9 cellular contexts compared by ENCODE assay signal in genomic region chrX:110146521-110146920, GRCh38.
A peak's percentile ranks its signal among the peaks of the same experiment; 100 is the strongest.
DNase-seq lines count a peak whose midpoint lies in the region; ATAC-seq and TF ChIP-seq lines count a peak whose summit lies in the region.
"Had no signal": no experiment of that assay in that cellular context is flagged by ENCODE, and none has a peak within 500 bp of the region (broad histone marks: within the 10 kb centered on the region; RNA-seq: fewer than 3 reads in every experiment).

No MANE protein-coding gene starts in this region.

- no peak overlapping the region for H3K4me3 Mint-ChIP-seq in WTC11
- H3K4me3 Mint-ChIP-seq: activated naive CD8-positive, alpha-beta T cell had no signal

- H4K20me1 ChIP-seq in MM.1S (ENCODE audit: insufficient read depth, low read length) (no peaks in the 10 kb centered on the region), neural cell (ENCODE audit: insufficient read depth) (no peaks in the 10 kb centered on the region)

- H3K4me2 ChIP-seq in MM.1S (ENCODE audit: low read depth, low read length) (no peak overlapping the region), neural cell (ENCODE audit: low read length) (no peak overlapping the region)

- POLR2A ChIA-PET in WTC11 (lab: Charles Lee) = interaction anchor here (1.0 kb wide), 1 partner anchor 14 kb away, joined by 4 read pairs; no protein-coding TSS in a partner anchor

- no peak overlapping the region for H3K9ac ChIP-seq in MM.1S (ENCODE audit: low read length)
- no peak overlapping the region for H3K9ac ChIP-seq in neural cell (ENCODE audit: low read length)

- H3K79me2 ChIP-seq in MM.1S (ENCODE audit: low read length) (no peaks in the 10 kb centered on the region), neural cell (replicated peaks; ENCODE audit: insufficient read depth, low read length) (no peaks in the 10 kb centered on the region)

- peak; percentile 9 for DNase-seq in NCI-H2029 treated with DMSO at 0.1 percent for 48 hours (lab: John Stamatoyannopoulos, UW)
- no peak for DNase-seq in NCI-H2029 (lab: John Stamatoyannopoulos, UW)
- peak; percentile 48 for DNase-seq in MM.1S
- peak; percentile 12 for DNase-seq in WTC11 (ENCODE audit: low spot score)
- no peak for DNase-seq in esophagus squamous epithelium (lab: John Stamatoyannopoulos, UW)

- TF ChIP-seq RAD21 in neural cell (conservative IDR thresholded peaks at IDR 0.05) = peak; percentile 66

- no peak overlapping the region for H3K4me3 ChIP-seq in MM.1S (ENCODE audit: low read length)
- H3K4me3 ChIP-seq in esophagus squamous epithelium = no peak overlapping the region
- H3K4me3 ChIP-seq in neural cell (ENCODE audit: low read length) = no peak overlapping the region

- TF ChIP-seq POLR2A in esophagus squamous epithelium (IDR thresholded peaks at IDR 0.05) = no peak

- H2AFZ ChIP-seq in MM.1S (ENCODE audit: low read length) (no peak overlapping the region), neural cell (ENCODE audit: low read depth, low read length) (no peak overlapping the region)

- peak; percentile 73 for TF ChIP-seq CTCF in MM.1S (IDR thresholded peaks at IDR 0.05; ENCODE audit: low read length)
- TF ChIP-seq CTCF in WTC11 (IDR thresholded peaks at IDR 0.05) = no peak
- TF ChIP-seq CTCF in esophagus squamous epithelium (IDR thresholded peaks at IDR 0.05) = peak in 5 of 6 experiments; percentile 44 to 65 (median 61)
- peak; percentile 69 for TF ChIP-seq CTCF in neural cell (IDR thresholded peaks at IDR 0.05; ENCODE audit: poor library complexity, severe bottlenecking)

- H3K9me2 ChIP-seq in MM.1S (replicated peaks; ENCODE audit: insufficient read depth, low read length) (no peaks in the 10 kb centered on the region), neural cell (ENCODE audit: insufficient read depth, low read length) (no peaks in the 10 kb centered on the region)

- WGBS in esophagus squamous epithelium, 2 donors = 4 to 40% methylated on average over 2 of the region's 2 CpGs

- H3K27ac ChIP-seq in MM.1S (ENCODE audit: low read length) (no peak overlapping the region), esophagus squamous epithelium (no peak overlapping the region), neural cell (ENCODE audit: low read length) (no peak overlapping the region)

- H3K36me3 ChIP-seq in MM.1S (replicated peaks; ENCODE audit: insufficient read depth, low read length) (no peaks in the 10 kb centered on the region), esophagus squamous epithelium (peaks cover 0 to 5% (median 0%) of the 10 kb centered on the region in 3 donors), neural cell (ENCODE audit: insufficient read depth, low read length) (no peaks in the 10 kb centered on the region)

- TF ChIP-seq EP300 in neural cell (conservative IDR thresholded peaks at IDR 0.05; ENCODE audit: poor library complexity, severe bottlenecking) = no peak

- H3K4me1 ChIP-seq in MM.1S (ENCODE audit: low read length) (peaks cover 25% of the 10 kb centered on the region), esophagus squamous epithelium (peaks cover 4 to 50% (median 21%) of the 10 kb centered on the region in 3 donors)

- no peaks in the 10 kb centered on the region for H3K27me3 Mint-ChIP-seq in WTC11 (ENCODE audit: low read depth)
- H3K27me3 Mint-ChIP-seq: activated naive CD8-positive, alpha-beta T cell had no signal

- H3K4me1 Mint-ChIP-seq in WTC11 = peaks cover 13% of the 10 kb centered on the region

- H3K27me3 ChIP-seq in MM.1S (replicated peaks; ENCODE audit: insufficient read depth, low read length) = no peaks in the 10 kb centered on the region
- no peaks in the 10 kb centered on the region for H3K27me3 ChIP-seq in esophagus squamous epithelium
- no peaks in the 10 kb centered on the region for H3K27me3 ChIP-seq in neural cell (ENCODE audit: insufficient read depth, low read depth, low read length)

- H3K9me3 ChIP-seq in MM.1S (replicated peaks; ENCODE audit: insufficient read depth, low read length) = no peaks in the 10 kb centered on the region
- no peaks in the 10 kb centered on the region for H3K9me3 ChIP-seq in esophagus squamous epithelium
- H3K9me3 ChIP-seq in neural cell (ENCODE audit: low read length) = no peaks in the 10 kb centered on the region

- CTCF ChIA-PET in WTC11 (lab: Charles Lee) = interaction anchor here (0.7 to 3.4 kb wide), 31 partner anchors 10 to 673 kb away, joined by 3 to 32 read pairs (median 5); partner anchors contain the start of gene TMEM164

- intact Hi-C loops in esophagus squamous epithelium (cut with DNase I) = no loop called here

- no peaks in the 10 kb centered on the region for H3K36me3 Mint-ChIP-seq in WTC11

- no peaks in the 10 kb centered on the region for H3K9me3 Mint-ChIP-seq in WTC11

- peak; percentile 59 for ATAC-seq in GM21390 (IDR thresholded peaks at IDR 0.05; ENCODE audit: unreplicated experiment)
- ATAC-seq in WTC11 = peak; percentile 63
- ATAC-seq in esophagus mucosa = no peak

- H3F3A ChIP-seq in MM.1S (ENCODE audit: insufficient read depth, low read length) = peaks cover 9% of the 10 kb centered on the region; the same call in 1 of the 2 replicates
- no peaks in the 10 kb centered on the region for H3F3A ChIP-seq in neural cell (ENCODE audit: insufficient read depth, low read length, poor library complexity, severe bottlenecking)

- no peak overlapping the region for H3K27ac Mint-ChIP-seq in WTC11
- H3K27ac Mint-ChIP-seq: activated naive CD8-positive, alpha-beta T cell had no signal

TF ChIP-seq in WTC11, 78 proteins besides CTCF, POLR2A, EP300 and RAD21:
- TF ChIP-seq NFE2L1 (CRISPR knock-in tag; IDR thresholded peaks at IDR 0.05) = no peak
- no peak for TF ChIP-seq MXD4 (CRISPR knock-in tag; IDR thresholded peaks at IDR 0.05; ENCODE audit: borderline replicate concordance)
- no peak for TF ChIP-seq KAT7 (CRISPR knock-in tag; IDR thresholded peaks at IDR 0.05; ENCODE audit: borderline replicate concordance)
TF ChIP-seq in WTC11: peak in this region for 0.

TF ChIP-seq in neural cell, 6 proteins besides CTCF, POLR2A, EP300 and RAD21:
- TF ChIP-seq SMC3 (conservative IDR thresholded peaks at IDR 0.05; ENCODE audit: poor library complexity) = peak; percentile 71
- TF ChIP-seq MXI1 (conservative IDR thresholded peaks at IDR 0.05; ENCODE audit: poor library complexity, severe bottlenecking) = no peak
- TF ChIP-seq TAF1 (IDR thresholded peaks at IDR 0.05; ENCODE audit: low read depth) = no peak
- TF ChIP-seq, protein P1, sequence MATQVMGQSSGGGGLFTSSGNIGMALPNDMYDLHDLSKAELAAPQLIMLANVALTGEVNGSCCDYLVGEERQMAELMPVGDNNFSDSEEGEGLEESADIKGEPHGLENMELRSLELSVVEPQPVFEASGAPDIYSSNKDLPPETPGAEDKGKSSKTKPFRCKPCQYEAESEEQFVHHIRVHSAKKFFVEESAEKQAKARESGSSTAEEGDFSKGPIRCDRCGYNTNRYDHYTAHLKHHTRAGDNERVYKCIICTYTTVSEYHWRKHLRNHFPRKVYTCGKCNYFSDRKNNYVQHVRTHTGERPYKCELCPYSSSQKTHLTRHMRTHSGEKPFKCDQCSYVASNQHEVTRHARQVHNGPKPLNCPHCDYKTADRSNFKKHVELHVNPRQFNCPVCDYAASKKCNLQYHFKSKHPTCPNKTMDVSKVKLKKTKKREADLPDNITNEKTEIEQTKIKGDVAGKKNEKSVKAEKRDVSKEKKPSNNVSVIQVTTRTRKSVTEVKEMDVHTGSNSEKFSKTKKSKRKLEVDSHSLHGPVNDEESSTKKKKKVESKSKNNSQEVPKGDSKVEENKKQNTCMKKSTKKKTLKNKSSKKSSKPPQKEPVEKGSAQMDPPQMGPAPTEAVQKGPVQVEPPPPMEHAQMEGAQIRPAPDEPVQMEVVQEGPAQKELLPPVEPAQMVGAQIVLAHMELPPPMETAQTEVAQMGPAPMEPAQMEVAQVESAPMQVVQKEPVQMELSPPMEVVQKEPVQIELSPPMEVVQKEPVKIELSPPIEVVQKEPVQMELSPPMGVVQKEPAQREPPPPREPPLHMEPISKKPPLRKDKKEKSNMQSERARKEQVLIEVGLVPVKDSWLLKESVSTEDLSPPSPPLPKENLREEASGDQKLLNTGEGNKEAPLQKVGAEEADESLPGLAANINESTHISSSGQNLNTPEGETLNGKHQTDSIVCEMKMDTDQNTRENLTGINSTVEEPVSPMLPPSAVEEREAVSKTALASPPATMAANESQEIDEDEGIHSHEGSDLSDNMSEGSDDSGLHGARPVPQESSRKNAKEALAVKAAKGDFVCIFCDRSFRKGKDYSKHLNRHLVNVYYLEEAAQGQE (IDR thresholded peaks at IDR 0.05; ENCODE audit: borderline replicate concordance) = no peak
- TF ChIP-seq POLR2AphosphoS5 (IDR thresholded peaks at IDR 0.05) = no peak
- no peak for TF ChIP-seq EZH2 (IDR thresholded peaks at IDR 0.05; ENCODE audit: borderline replicate concordance, insufficient read depth, low read length, poor library complexity, severe bottlenecking)

Comparison
In these comparisons a context has a peak if more than half of its experiments do, and no peak if none do; other contexts are left out.
1. DNase-seq: peak in NCI-H2029 treated with DMSO at 0.1 percent for 48 hours (single experiment), MM.1S (single experiment) and WTC11 (single experiment); none in NCI-H2029 (single experiment) and esophagus squamous epithelium (single experiment).